ENCODE assay signal across 8 cellular contexts in genomic region chr19:19386373-19386869, GRCh38. TPM values are rescaled to one million over a fixed set of nuclear protein-coding genes. Genes with fewer than 3 reads are reported as not detected.
DNase-seq lines count a peak whose midpoint lies in the region; ATAC-seq and TF ChIP-seq lines count a peak whose summit lies in the region.

No MANE protein-coding gene starts in this region.

- peaks cover 9 to 66% (median 47%) of the 10 kb centered on the region in 4 donors for H3K4me1 Mint-ChIP-seq in CD4-positive, CD25-positive, alpha-beta regulatory T cell
- peaks cover 35% of the 10 kb centered on the region for H3K4me1 Mint-ChIP-seq in nephron

- no peaks in the 10 kb centered on the region for H3K9me3 ChIP-seq in CD4-positive, CD25-positive, alpha-beta regulatory T cell (ENCODE audit: control insufficient read depth in 2 of 2, low read length in 2 of 2)
- peaks cover 11% of the 10 kb centered on the region; the same call in 1 of the 2 replicates for H3K9me3 ChIP-seq in NT2/D1 (ENCODE audit: insufficient read depth, low read length)

- peak overlapping the region; percentile 95 to 97 (median 96) for H3K27ac Mint-ChIP-seq in CD4-positive, CD25-positive, alpha-beta regulatory T cell
- H3K27ac Mint-ChIP-seq in nephron, result peak overlapping the region; percentile 27 to 81 (median 65)

- H3K27ac ChIP-seq in CD4-positive, CD25-positive, alpha-beta regulatory T cell (ENCODE audit: insufficient read depth, low read length, poor library complexity, severe bottlenecking), result peak overlapping the region; percentile 80

- intact Hi-C loops in posterior vena cava (cut with DNase I), result no loop called here

- H3K4me1 ChIP-seq in CD4-positive, CD25-positive, alpha-beta regulatory T cell (ENCODE audit: control insufficient read depth, insufficient read depth, low read length, poor library complexity, severe bottlenecking), result peaks cover 59% of the 10 kb centered on the region
- peaks cover 7% of the 10 kb centered on the region for H3K4me1 ChIP-seq in NT2/D1 (ENCODE audit: insufficient read depth, insufficient read length)

- peak overlapping the region; percentile 87 for H3K9ac ChIP-seq in NT2/D1 (ENCODE audit: insufficient read length, low read depth)

- no peak for ATAC-seq in CD4-positive, CD25-positive, alpha-beta regulatory T cell (ENCODE audit: low read depth in 2 of 2)
- ATAC-seq in HG02973 (IDR thresholded peaks at IDR 0.05; ENCODE audit: unreplicated experiment), result no peak

- H3K36me3 ChIP-seq in CD4-positive, CD25-positive, alpha-beta regulatory T cell (ENCODE audit: control insufficient read depth, insufficient read depth, low read length), result peaks cover 2% of the 10 kb centered on the region
- H3K36me3 ChIP-seq in NT2/D1 (ENCODE audit: insufficient read depth, insufficient read length, low read length), result peaks cover 17% of the 10 kb centered on the region

- H3K4me3 ChIP-seq in CD4-positive, CD25-positive, alpha-beta regulatory T cell (ENCODE audit: low read depth, low read length), result peak overlapping the region; percentile 74
- H3K4me3 ChIP-seq in NT2/D1 (ENCODE audit: insufficient read length, low read depth) (peak overlapping the region; percentile 88), choroid plexus epithelial cell (ENCODE audit: low read depth, low read length) (peak overlapping the region; percentile 77)

- no peaks in the 10 kb centered on the region for H3K27me3 ChIP-seq in CD4-positive, CD25-positive, alpha-beta regulatory T cell (ENCODE audit: control insufficient read depth, insufficient read depth, low read length)
- H3K27me3 ChIP-seq in NT2/D1 (ENCODE audit: insufficient read depth, insufficient read length), result no peaks in the 10 kb centered on the region

- peak overlapping the region; percentile 92 to 99 (median 96) for H3K4me3 Mint-ChIP-seq in CD4-positive, CD25-positive, alpha-beta regulatory T cell
- H3K4me3 Mint-ChIP-seq in nephron, result peak overlapping the region; percentile 91 to 95 (median 93)

- no peaks in the 10 kb centered on the region for H3K9me3 Mint-ChIP-seq in CD4-positive, CD25-positive, alpha-beta regulatory T cell
- H3K9me3 Mint-ChIP-seq in nephron, result peaks cover 3% of the 10 kb centered on the region

- TF ChIP-seq CTCF in choroid plexus epithelial cell (conservative IDR thresholded peaks at IDR 0.05; ENCODE audit: low read depth, low read length) (peak; percentile 40), nephron (IDR thresholded peaks at IDR 0.05; ENCODE audit: unreplicated experiment in 3 of 3) (no peak)

- H3K36me3 Mint-ChIP-seq in CD4-positive, CD25-positive, alpha-beta regulatory T cell, result peaks cover 8% of the 10 kb centered on the region
- H3K36me3 Mint-ChIP-seq in nephron (ENCODE audit: low read depth), result peaks cover 4% of the 10 kb centered on the region

- no peaks in the 10 kb centered on the region for H3K27me3 Mint-ChIP-seq in CD4-positive, CD25-positive, alpha-beta regulatory T cell
- H3K27me3 Mint-ChIP-seq in nephron (ENCODE audit: low read depth), result no peaks in the 10 kb centered on the region

- peak in 2 of 3 donors; percentile 21 to 22 for DNase-seq in CD4-positive, CD25-positive, alpha-beta regulatory T cell
- no peak for DNase-seq in NT2/D1 (ENCODE audit: low read depth, low spot score)
- DNase-seq in choroid plexus epithelial cell (ENCODE audit: low read depth), result no peak
- DNase-seq in SKM-1 (lab: John Stamatoyannopoulos, UW; ENCODE audit: unreplicated experiment), result no peak
- no peak for DNase-seq in posterior vena cava (ENCODE audit: low spot score)
- no peak for DNase-seq in germinal center (ENCODE audit: low spot score)

RNA-seq across cellular contexts. Expression of gene GATAD2A, which starts 19.1 kb away (rescaled TPM):
- 134 TPM for total RNA-seq in CD4-positive, CD25-positive, alpha-beta regulatory T cell
- 10 to 100 TPM in 1 of 4 donors, 1 to 10 TPM in 3; 8.1 to 13.9 (median 9.7) TPM for polyA plus RNA-seq in CD4-positive, CD25-positive, alpha-beta regulatory T cell
- total RNA-seq in posterior vena cava, result 10 to 100 TPM; 54.3 to 70.9 TPM

Comparison
In these comparisons a context has a peak if more than half of its experiments do, and no peak if none do; other contexts are left out.
1. DNase-seq: peak in CD4-positive, CD25-positive, alpha-beta regulatory T cell (2 of 3); none in NT2/D1 (single experiment), choroid plexus epithelial cell (single experiment), SKM-1 (single experiment), posterior vena cava (single experiment) and germinal center (single experiment).
2. Peak in every context shown above with its lines, with median percentiles within 50 percentile points of each other: H3K4me3 ChIP-seq.